ENCODE assay signal across 18 cellular contexts in genomic region chr2:180191352-180192124, GRCh38.
DNase-seq lines count a peak whose midpoint lies in the region; ATAC-seq, FAIRE-seq and TF ChIP-seq lines count a peak whose summit lies in the region.
"Had no signal": no experiment of that assay in that cellular context is flagged by ENCODE, and none has a peak within 500 bp of the region (broad histone marks: within the 10 kb centered on the region; RNA-seq: fewer than 3 reads in every experiment).

No MANE protein-coding gene starts in this region.

- BruUV-seq in IMR-90 (replicated peaks; lab: Mats Ljungman, UMichigan) = no TSS peak

- H4K91ac ChIP-seq in IMR-90 (ENCODE audit: insufficient read depth, low read depth, low read length) (no peak overlapping the region), H1 (replicated peaks; ENCODE audit: insufficient read length, low read length) (no peak overlapping the region)

- H3K4me2 ChIP-seq in IMR-90 (ENCODE audit: low read depth, low read length) = peak overlapping the region; percentile 29
- H3K4me2 ChIP-seq in H1 (ENCODE audit: insufficient read depth in 1 of 2, low read depth in 2 of 2, low read length in 2 of 2) = no peak overlapping the region
- H3K4me2 ChIP-seq: SK-N-SH had no signal

- in situ Hi-C loops in IMR-90 (cut with MboI; ENCODE audit: low sequenced_read_pairs) = no loop called here

- peak overlapping the region; percentile 82 for H2AFZ ChIP-seq in IMR-90 (replicated peaks; ENCODE audit: low read length, poor library complexity)
- H2AFZ ChIP-seq in H1 (ENCODE audit: low read length) = peak overlapping the region; percentile 46; the same call in 1 of the 2 replicates

- H4K5ac ChIP-seq in IMR-90 (ENCODE audit: low read depth, low read length) (no peak overlapping the region), H1 (ENCODE audit: insufficient read length, low read depth, low read length) (no peak overlapping the region)

- H3K18ac ChIP-seq in IMR-90 (ENCODE audit: low read depth, low read length) (no peak overlapping the region), H1 (ENCODE audit: extremely low read depth, low read length) (no peak overlapping the region)

- H3K56ac ChIP-seq in IMR-90 (ENCODE audit: extremely low read depth, insufficient read depth, low read length) (no peak overlapping the region), H1 (replicated peaks; ENCODE audit: insufficient read length, low read depth, low read length) (no peak overlapping the region)

- CTCF ChIA-PET in IMR-90 (lab: Yijun Ruan, JAX) (no interaction called here), H1 (lab: Charles Lee; ENCODE audit: partially characterized antibody) (no interaction called here)

- ATAC-seq in IMR-90 (ENCODE audit: low read depth) (peak; percentile 84), HG03432 (IDR thresholded peaks at IDR 0.05; ENCODE audit: unreplicated experiment) (no peak), GM18519 (IDR thresholded peaks at IDR 0.05; ENCODE audit: low FRiP score, unreplicated experiment) (no peak), GM21825 (IDR thresholded peaks at IDR 0.05; ENCODE audit: unreplicated experiment) (no peak)
- ATAC-seq: stimulated activated effector memory CD8-positive, alpha-beta T cell treated with anti-CD3 and anti-CD28 coated beads, Interleukin-12 subunit alpha, Interleukin-12 subunit beta, amount 100 ng/mL, for 72 hours had no signal

- H4K8ac ChIP-seq in IMR-90 (ENCODE audit: low read depth in 2 of 2, low read length in 2 of 2) = peak overlapping the region in 1 of 2 experiments; percentile 75; a peak in 2 of 4 replicates
- no peak overlapping the region for H4K8ac ChIP-seq in H1 (ENCODE audit: extremely low read depth, insufficient read depth, low read length)

- H3K27ac ChIP-seq in IMR-90 (ENCODE audit: insufficient read depth, low read length) (no peak overlapping the region), H1 (ENCODE audit: low read depth, low read length) (no peak overlapping the region), SJCRH30 (no peak overlapping the region)
- H3K27ac ChIP-seq: cardiac muscle cell, uterus had no signal

- no peaks in the 10 kb centered on the region for H3K9me1 ChIP-seq in IMR-90 (ENCODE audit: insufficient read depth, low read length)

- TF ChIP-seq POLR2A in IMR-90 (IDR thresholded peaks at IDR 0.05; ENCODE audit: low read depth, low read length) = no peak
- TF ChIP-seq POLR2A in H1 (IDR thresholded peaks at IDR 0.05; ENCODE audit: control extremely low read depth in 1 of 2, low read depth in 2 of 2, low read length in 2 of 2) = no peak

- no peak for TF ChIP-seq EP300 in H1 (IDR thresholded peaks at IDR 0.05; ENCODE audit: borderline replicate concordance in 1 of 2, low read depth in 2 of 2, low read length in 2 of 2)

- no peak overlapping the region for H2AK9ac ChIP-seq in IMR-90 (replicated peaks; ENCODE audit: low read depth, low read length, poor library complexity)

- H2BK5ac ChIP-seq in IMR-90 (ENCODE audit: low read depth, low read length, poor library complexity, severe bottlenecking) (no peak overlapping the region), H1 (ENCODE audit: low read depth, low read length) (no peak overlapping the region)

- no peak overlapping the region for H2BK12ac ChIP-seq in H1 (ENCODE audit: low read depth, low read length)

- H2BK120ac ChIP-seq in IMR-90 (ENCODE audit: low read depth, low read length) (no peak overlapping the region), H1 (replicated peaks; ENCODE audit: low read depth, low read length) (no peak overlapping the region)

- H2BK15ac ChIP-seq in IMR-90 (ENCODE audit: low read depth, low read length) (no peak overlapping the region), H1 (ENCODE audit: low read length) (no peak overlapping the region)

- H3K36me3 ChIP-seq in IMR-90 (ENCODE audit: control insufficient read depth, insufficient read depth, low read length) (no peaks in the 10 kb centered on the region), H1 (ENCODE audit: control insufficient read depth in 2 of 4, insufficient read depth in 4 of 4, low read length in 3 of 4) (no peaks in the 10 kb centered on the region), SJCRH30 (no peaks in the 10 kb centered on the region)
- H3K36me3 ChIP-seq: cardiac muscle cell, uterus had no signal

- WGBS in IMR-90 (ENCODE audit: extremely low coverage in 2 of 2, insufficient read length in 1 of 2), 2 experiments = no CpG with 5 or more reads among the region's 11 CpGs
- 94% methylated on average over 11 of the region's 11 CpGs; no CpG with 5 or more reads in 1 of the 2 experiments for WGBS in H1 (ENCODE audit: extremely low coverage in 1 of 2, insufficient coverage in 1 of 2, insufficient read length in 1 of 2, insufficient replicate concordance in 2 of 2, low coverage in 1 of 2, low lambda C conversion rate in 2 of 2, missing lambda C conversion rate in 1 of 2), 2 experiments

- no peaks in the 10 kb centered on the region for H3K79me2 ChIP-seq in H1 (ENCODE audit: control insufficient read depth in 1 of 2, insufficient read depth in 2 of 2, low read length in 2 of 2)

- H3K27me3 ChIP-seq in IMR-90 (ENCODE audit: control insufficient read depth, insufficient read depth, low read length) = no peaks in the 10 kb centered on the region
- no peaks in the 10 kb centered on the region for H3K27me3 ChIP-seq in H1 (replicated peaks in 1 of 4; ENCODE audit: control insufficient read depth in 3 of 4, extremely low read depth in 1 of 4, insufficient read depth in 3 of 4, low read length in 3 of 4)
- no peaks in the 10 kb centered on the region for H3K27me3 ChIP-seq in SJCRH30
- H3K27me3 ChIP-seq: cardiac muscle cell, uterus had no signal

- H3K9me3 ChIP-seq in IMR-90 (ENCODE audit: control insufficient read depth, insufficient read depth, low read length) (no peaks in the 10 kb centered on the region), H1 (ENCODE audit: insufficient read depth in 2 of 2, low read depth in 1 of 2, low read length in 1 of 2) (no peaks in the 10 kb centered on the region), SJCRH30 (replicated peaks) (no peaks in the 10 kb centered on the region)
- H3K9me3 ChIP-seq: SK-N-SH, uterus had no signal

- H2AK5ac ChIP-seq in IMR-90 (ENCODE audit: low read depth, low read length) (no peak overlapping the region), H1 (ENCODE audit: low read depth, low read length) (no peak overlapping the region)

- no peaks in the 10 kb centered on the region for H3K79me1 ChIP-seq in IMR-90 (ENCODE audit: low read depth in 1 of 2, low read length in 2 of 2)
- no peaks in the 10 kb centered on the region for H3K79me1 ChIP-seq in H1 (ENCODE audit: low read depth, low read length)

- H3K14ac ChIP-seq in IMR-90 (replicated peaks; ENCODE audit: low read depth, low read length) = no peak overlapping the region
- H3K14ac ChIP-seq in H1 (ENCODE audit: insufficient read length) = no peak overlapping the region

- H4K20me1 ChIP-seq in IMR-90 (ENCODE audit: insufficient read depth, low read length) (no peaks in the 10 kb centered on the region), H1 (replicated peaks in 1 of 2; ENCODE audit: control insufficient read depth in 1 of 2, insufficient read depth in 2 of 2, low read length in 2 of 2) (no peaks in the 10 kb centered on the region)

- H3K23me2 ChIP-seq in H1 (ENCODE audit: low read depth, low read length) = no peaks in the 10 kb centered on the region

- H3K4ac ChIP-seq in IMR-90 (ENCODE audit: low read depth, low read length) (no peak overlapping the region), H1 (replicated peaks; ENCODE audit: insufficient read length, low read depth, low read length) (no peak overlapping the region)

- H3K4me1 ChIP-seq in IMR-90 (ENCODE audit: control insufficient read depth, insufficient read depth, low read length) (no peaks in the 10 kb centered on the region), H1 (replicated peaks in 1 of 4; ENCODE audit: control insufficient read depth in 3 of 4, insufficient read depth in 4 of 4, low read length in 3 of 4) (peaks cover 0 to 6% (median 2%) of the 10 kb centered on the region in 4 experiments; a peak in 4 of 7 replicates), SJCRH30 (no peaks in the 10 kb centered on the region)
- H3K4me1 ChIP-seq: uterus had no signal

- POLR2A ChIA-PET in IMR-90 (lab: Charles Lee; ENCODE audit: unreplicated experiment) (no interaction called here), H1 (lab: Charles Lee; ENCODE audit: partially characterized antibody) (no interaction called here)

- no peak overlapping the region for H3K4me3 ChIP-seq in IMR-90 (ENCODE audit: insufficient read depth, low read depth, low read length)
- H3K4me3 ChIP-seq in H1 (ENCODE audit: extremely low read depth in 1 of 4, insufficient read depth in 2 of 4, low read depth in 3 of 4, low read length in 4 of 4) = no peak overlapping the region
- H3K4me3 ChIP-seq in SJCRH30 = no peak overlapping the region
- H3K4me3 ChIP-seq: cardiac muscle cell, uterus had no signal

- H3K9ac ChIP-seq in IMR-90 (ENCODE audit: low read depth, low read length) (no peak overlapping the region), H1 (replicated peaks in 1 of 4; ENCODE audit: extremely low read depth in 1 of 4, low read depth in 3 of 4, low read length in 3 of 4) (no peak overlapping the region)
- H3K9ac ChIP-seq: SK-N-SH had no signal

- no peak for TF ChIP-seq RAD21 in IMR-90 (IDR thresholded peaks at IDR 0.05; ENCODE audit: low read length)
- no peak for TF ChIP-seq RAD21 in H1 (IDR thresholded peaks at IDR 0.05 in 1 of 2, conservative IDR thresholded peaks at IDR 0.05 in 1 of 2; ENCODE audit: low read depth in 2 of 2, low read length in 2 of 2)

- H3K23ac ChIP-seq in IMR-90 (ENCODE audit: low read depth, low read length) (0 out of 2 replicates have a peak overlapping the region, but pooled peaks have one; percentile 21), H1 (ENCODE audit: insufficient read length) (no peak overlapping the region)

- DNase-seq in AG08396 (ENCODE audit: low spot score) = peak; percentile 13
- peak; percentile 24 for DNase-seq in IMR-90
- DNase-seq in H1 (ENCODE audit: low read depth in 1 of 2, low spot score in 2 of 2) = no peak
- peak; percentile 8 for DNase-seq in medulla oblongata (ENCODE audit: extremely low spot score)
- no peak for DNase-seq in SJCRH30
- DNase-seq: activated naive CD8-positive, alpha-beta T cell treated with anti-CD3 and anti-CD28 coated beads for 36 hours; activated T-cell treated with anti-CD3 and anti-CD28 coated beads, Interleukin-2, amount 50 U/mL, for 24 hours; immature natural killer cell; NCI-H1694; NCI-H446 treated with DMSO at 0.1 percent for 48 hours; SK-N-SH; uterus had no signal

- no peak for TF ChIP-seq CTCF in IMR-90 (conservative IDR thresholded peaks at IDR 0.05; ENCODE audit: low read depth, low read length)
- no peak for TF ChIP-seq CTCF in H1 (IDR thresholded peaks at IDR 0.05; ENCODE audit: control extremely low read depth in 1 of 3, insufficient read depth in 1 of 3, low read depth in 1 of 3, low read length in 3 of 3)

- dilution Hi-C loops in IMR-90 (cut with HindIII; ENCODE audit: low sequenced_read_pairs, unreplicated experiment) = no loop called here

- no peak for FAIRE-seq in H1 (lab: Jason Lieb, UNC)
- FAIRE-seq: GM12892 had no signal

- H2BK20ac ChIP-seq in IMR-90 (ENCODE audit: low read depth, low read length) (no peak overlapping the region), H1 (ENCODE audit: low read length) (no peak overlapping the region)

- intact Hi-C loops in IMR-90 (cut with micrococcal nuclease) = no loop called here

TF ChIP-seq in IMR-90, 13 proteins besides CTCF, POLR2A, EP300 and RAD21 (continues in another document):
- TF ChIP-seq SMC3 (IDR thresholded peaks at IDR 0.05; ENCODE audit: low read depth, low read length) = no peak

Comparison
In these comparisons a context has a peak if more than half of its experiments do, and no peak if none do; other contexts are left out.
1. DNase-seq: peak in AG08396 (single experiment), IMR-90 (single experiment) and medulla oblongata (single experiment); none in H1 (0 of 2) and SJCRH30 (0 of 2).